20 cellular contexts compared by ENCODE assay signal in the genomic region with DNA sequence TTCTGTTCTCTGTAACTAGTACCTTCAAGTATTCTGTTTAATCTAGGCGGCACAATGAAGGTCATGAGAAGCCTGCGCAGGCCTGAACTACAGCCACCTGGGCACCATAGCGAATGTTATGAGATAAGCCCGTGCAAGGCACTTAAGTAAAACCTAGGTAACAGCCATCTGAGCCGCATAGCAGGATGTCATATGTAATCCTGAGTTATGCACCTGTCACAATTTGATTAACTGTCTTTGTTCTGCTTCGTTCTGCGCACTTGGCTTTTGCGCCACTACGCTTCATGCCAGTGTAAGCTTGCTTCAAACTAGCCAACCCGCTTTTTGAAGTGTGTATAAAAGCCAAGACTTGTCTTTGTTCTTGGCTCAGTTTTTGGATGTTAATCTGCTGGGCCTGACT.
A peak's percentile ranks its signal among the peaks of the same experiment; 100 is the strongest.
DNase-seq lines count a peak whose midpoint lies in the region; ATAC-seq and TF ChIP-seq lines count a peak whose summit lies in the region.
"Had no signal": no experiment of that assay in that cellular context is flagged by ENCODE, and none has a peak within 500 bp of the region (broad histone marks: within the 10 kb centered on the region; RNA-seq: fewer than 3 reads in every experiment).

No MANE protein-coding gene starts in this region.

- peak; percentile 83 to 87 for DNase-seq in NCI-H526 (lab: John Stamatoyannopoulos, UW)
- peak; percentile 50 to 73 for DNase-seq in cerebellar nuclear complex (lab: John Stamatoyannopoulos, UW)
- no peak for DNase-seq in stimulated activated effector memory CD8-positive, alpha-beta T cell treated with anti-CD3 and anti-CD28 coated beads, Interleukin-12 subunit alpha, Interleukin-12 subunit beta, amount 100 ng/mL, for 72 hours (ENCODE audit: low spot score in 2 of 2)
- DNase-seq in glomerular visceral epithelial cell (ENCODE audit: extremely low spot score): no peak
- DNase-seq: COR-L47, DND-41, Kasumi-1, MV-4-11, NCI-H1105, NCI-H2029, NCI-H2227 treated with DMSO at 0.1 percent for 48 hours, Peyer's patch, SHP77 treated with DMSO at 0.1 percent for 48 hours had no signal

- no peaks in the 10 kb centered on the region for H3K79me2 ChIP-seq in OCI-LY1 (ENCODE audit: insufficient read depth, low read length)

- no peak overlapping the region for H3K4me3 Mint-ChIP-seq in stimulated activated effector memory CD8-positive, alpha-beta T cell treated with anti-CD3 and anti-CD28 coated beads, Interleukin-12 subunit alpha, Interleukin-12 subunit beta, amount 100 ng/mL, for 72 hours
- H3K4me3 Mint-ChIP-seq: CD4-positive, alpha-beta memory T cell; T-helper 1 cell treated with Interleukin-12 subunit alpha and Interleukin-12 subunit beta and Interleukin-4 antibody, amounts not matched to agents 30 μg/mL and 1 μg/mL, for 36 hours had no signal

- no peaks in the 10 kb centered on the region for H3K4me1 Mint-ChIP-seq in stimulated activated effector memory CD8-positive, alpha-beta T cell treated with anti-CD3 and anti-CD28 coated beads, Interleukin-12 subunit alpha, Interleukin-12 subunit beta, amount 100 ng/mL, for 72 hours
- H3K4me1 Mint-ChIP-seq: CD4-positive, alpha-beta memory T cell had no signal

- no peak overlapping the region for H3K4me3 ChIP-seq in OCI-LY1 (ENCODE audit: low read depth, low read length, poor library complexity, severe bottlenecking)
- H3K4me3 ChIP-seq: Peyer's patch had no signal

- H3K9me3 Mint-ChIP-seq in stimulated activated effector memory CD8-positive, alpha-beta T cell treated with anti-CD3 and anti-CD28 coated beads, Interleukin-12 subunit alpha, Interleukin-12 subunit beta, amount 100 ng/mL, for 72 hours: peaks cover 3% of the 10 kb centered on the region

- H3K4me1 ChIP-seq in OCI-LY1 (ENCODE audit: insufficient read depth, low read length, severe bottlenecking): peaks cover 45% of the 10 kb centered on the region
- H3K4me1 ChIP-seq: Peyer's patch had no signal

- no peak overlapping the region for H3K27ac Mint-ChIP-seq in stimulated activated effector memory CD8-positive, alpha-beta T cell treated with anti-CD3 and anti-CD28 coated beads, Interleukin-12 subunit alpha, Interleukin-12 subunit beta, amount 100 ng/mL, for 72 hours
- H3K27ac Mint-ChIP-seq: CD4-positive, alpha-beta memory T cell; T-helper 1 cell treated with Interleukin-12 subunit alpha and Interleukin-12 subunit beta and Interleukin-4 antibody, amounts not matched to agents 30 μg/mL and 1 μg/mL, for 36 hours had no signal

- H4K20me1 ChIP-seq in OCI-LY1 (ENCODE audit: insufficient read depth, low read length): no peaks in the 10 kb centered on the region

- no peak for TF ChIP-seq CTCF in OCI-LY1 (IDR thresholded peaks at IDR 0.05; ENCODE audit: low read length)

- no peaks in the 10 kb centered on the region for H3K36me3 Mint-ChIP-seq in stimulated activated effector memory CD8-positive, alpha-beta T cell treated with anti-CD3 and anti-CD28 coated beads, Interleukin-12 subunit alpha, Interleukin-12 subunit beta, amount 100 ng/mL, for 72 hours
- H3K36me3 Mint-ChIP-seq: CD4-positive, alpha-beta memory T cell had no signal

- H3F3A ChIP-seq in OCI-LY1 (ENCODE audit: insufficient read depth, low read length): no peaks in the 10 kb centered on the region

- ATAC-seq in stimulated activated effector memory CD8-positive, alpha-beta T cell treated with anti-CD3 and anti-CD28 coated beads, Interleukin-12 subunit alpha, Interleukin-12 subunit beta, amount 100 ng/mL, for 72 hours: peak; percentile 44
- ATAC-seq in HG03280 (IDR thresholded peaks at IDR 0.05; ENCODE audit: unreplicated experiment): no peak
- no peak for ATAC-seq in HG02588 (IDR thresholded peaks at IDR 0.05; ENCODE audit: unreplicated experiment)
- ATAC-seq: HCT116, HepG2 had no signal

- H3K9me3 ChIP-seq in OCI-LY1 (ENCODE audit: low read length): no peaks in the 10 kb centered on the region
- H3K9me3 ChIP-seq: Peyer's patch had no signal

- H3K9me2 ChIP-seq in OCI-LY1 (ENCODE audit: low read depth, low read length): no peaks in the 10 kb centered on the region

- no peak overlapping the region for H3K9ac ChIP-seq in OCI-LY1 (ENCODE audit: low read length)

- H3K4me2 ChIP-seq in OCI-LY1 (ENCODE audit: low read length): no peak overlapping the region

- H3K27me3 ChIP-seq in OCI-LY1 (ENCODE audit: insufficient read depth, low read length): no peaks in the 10 kb centered on the region
- H3K27me3 ChIP-seq: Peyer's patch had no signal

- H3K27ac ChIP-seq in OCI-LY1 (ENCODE audit: low read depth, low read length, poor library complexity, severe bottlenecking): peak overlapping the region; percentile 13
- H3K27ac ChIP-seq: Peyer's patch had no signal

- no peaks in the 10 kb centered on the region for H3K36me3 ChIP-seq in OCI-LY1 (ENCODE audit: insufficient read depth, low read length)
- H3K36me3 ChIP-seq: Peyer's patch had no signal

- H2AFZ ChIP-seq in OCI-LY1 (ENCODE audit: low read length): no peak overlapping the region

Comparison
In these comparisons a context has a peak if more than half of its experiments do, and no peak if none do; other contexts are left out.
1. DNase-seq: peak in NCI-H526 (2 of 2) and cerebellar nuclear complex (2 of 2); none in stimulated activated effector memory CD8-positive, alpha-beta T cell treated with anti-CD3 and anti-CD28 coated beads, Interleukin-12 subunit alpha, Interleukin-12 subunit beta, amount 100 ng/mL, for 72 hours (0 of 2) and glomerular visceral epithelial cell (single experiment).